Comparison of ENCODE assay signal across 12 cellular contexts in the genomic region with DNA sequence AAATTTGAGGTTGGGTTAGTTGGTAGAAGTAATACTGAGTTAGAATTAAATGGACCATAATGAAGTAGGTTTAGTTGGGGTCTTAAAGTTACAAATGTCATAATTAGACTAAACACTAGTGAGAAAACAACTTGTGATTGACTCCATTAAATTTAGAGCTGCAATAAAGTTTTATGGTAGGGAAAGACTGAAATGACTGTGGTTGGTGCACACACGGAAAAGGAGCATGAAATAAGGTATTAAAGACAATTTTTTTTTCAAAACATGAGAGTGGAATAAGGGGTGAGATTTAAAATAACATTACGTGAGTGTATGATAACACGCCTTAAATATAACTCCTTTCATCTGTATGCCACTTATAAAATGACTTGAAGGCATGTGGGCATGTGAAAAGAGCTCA. TPM values are rescaled to one million over a fixed set of nuclear protein-coding genes. Genes with fewer than 3 reads are reported as not detected.
"Had no signal": no experiment of that assay in that cellular context is flagged by ENCODE, and none has a peak within 500 bp of the region (broad histone marks: within the 10 kb centered on the region; RNA-seq: fewer than 3 reads in every experiment).

No MANE protein-coding gene starts in this region.

- H3K9me3 Mint-ChIP-seq: activated naive CD4-positive, alpha-beta T cell treated with anti-CD3 and anti-CD28 coated beads for 36 hours; effector memory CD8-positive, alpha-beta T cell had no signal

- H3K4me3 Mint-ChIP-seq: activated CD4-positive, alpha-beta T cell treated with anti-CD3 and anti-CD28 coated beads for 36 hours; activated naive CD4-positive, alpha-beta T cell treated with anti-CD3 and anti-CD28 coated beads for 36 hours had no signal

- H3K9me3 ChIP-seq: SJSA1, stomach, thyroid gland had no signal

- H3K27me3 ChIP-seq: thyroid gland had no signal

- DNase-seq: activated CD4-positive, alpha-beta T cell treated with anti-CD3 and anti-CD28 coated beads for 36 hours; activated naive CD4-positive, alpha-beta T cell treated with anti-CD3 and anti-CD28 coated beads for 36 hours; central memory CD4-positive, alpha-beta T cell; cortex of kidney; effector memory CD8-positive, alpha-beta T cell; erythroblast; glutamatergic neuron; naive thymus-derived CD4-positive, alpha-beta T cell; stomach; T-helper 9 cell; thyroid gland had no signal

- H3K27ac ChIP-seq: SJSA1, stomach, thyroid gland had no signal

- H3K4me3 ChIP-seq: SJSA1, thyroid gland had no signal

- H3K36me3 ChIP-seq: SJSA1, stomach, thyroid gland had no signal

- H3K27ac Mint-ChIP-seq: activated CD4-positive, alpha-beta T cell treated with anti-CD3 and anti-CD28 coated beads for 36 hours; activated naive CD4-positive, alpha-beta T cell treated with anti-CD3 and anti-CD28 coated beads for 36 hours; effector memory CD8-positive, alpha-beta T cell had no signal

- ATAC-seq: activated CD4-positive, alpha-beta T cell treated with anti-CD3 and anti-CD28 coated beads for 36 hours; effector memory CD8-positive, alpha-beta T cell; naive thymus-derived CD4-positive, alpha-beta T cell had no signal

RNA-seq across cellular contexts. Expression of a gene that starts 1.5 kb away (rescaled TPM):
- total RNA-seq: activated CD4-positive, alpha-beta T cell treated with anti-CD3 and anti-CD28 coated beads for 36 hours; activated naive CD4-positive, alpha-beta T cell treated with anti-CD3 and anti-CD28 coated beads for 36 hours; naive thymus-derived CD4-positive, alpha-beta T cell had no signal
- polyA plus RNA-seq: naive thymus-derived CD4-positive, alpha-beta T cell had no signal
